In genomic region chrX:11967986-11968385, GRCh38 we compare ENCODE assay signal across 27 cellular contexts.
DNase-seq lines count a peak whose midpoint lies in the region; TF ChIP-seq lines count a peak whose summit lies in the region.
"Had no signal": no experiment of that assay in that cellular context is flagged by ENCODE, and none has a peak within 500 bp of the region (broad histone marks: within the 10 kb centered on the region; RNA-seq: fewer than 3 reads in every experiment).

No MANE protein-coding gene starts in this region.

- H3K27ac Mint-ChIP-seq in endodermal cell: no peak overlapping the region
- H3K27ac Mint-ChIP-seq: activated CD4-positive, alpha-beta T cell treated with anti-CD3 and anti-CD28 coated beads for 36 hours; activated CD8-positive, alpha-beta T cell treated with anti-CD3 and anti-CD28 coated beads for 36 hours; activated naive CD4-positive, alpha-beta T cell treated with anti-CD3 and anti-CD28 coated beads, Interleukin-2, amount 50 U/mL, for 24 hours had no signal

- H2BK5ac ChIP-seq in neuronal stem cell (ENCODE audit: low read length): no peak overlapping the region

- no peak overlapping the region for H3K4me3 ChIP-seq in endodermal cell (ENCODE audit: low read length)
- H3K4me3 ChIP-seq in neuronal stem cell (ENCODE audit: low read length in 2 of 2): no peak overlapping the region
- no peak overlapping the region for H3K4me3 ChIP-seq in smooth muscle cell
- H3K4me3 ChIP-seq: GM23248, left lung, psoas muscle, sigmoid colon, tibial artery had no signal

- peak overlapping the region; percentile 30 for H2AFZ ChIP-seq in neuronal stem cell (ENCODE audit: low read length)
- H2AFZ ChIP-seq in smooth muscle cell (ENCODE audit: low read depth): no peak overlapping the region
- H2AFZ ChIP-seq: GM23248 had no signal

- H3K4me1 ChIP-seq in endodermal cell (ENCODE audit: control insufficient read depth, insufficient read depth, low read length): no peaks in the 10 kb centered on the region
- H3K4me1 ChIP-seq in neuronal stem cell (ENCODE audit: control insufficient read depth in 2 of 2, insufficient read depth in 1 of 2, low read depth in 1 of 2, low read length in 2 of 2): no peaks in the 10 kb centered on the region
- H3K4me1 ChIP-seq in smooth muscle cell (ENCODE audit: low read depth): no peaks in the 10 kb centered on the region
- H3K4me1 ChIP-seq: BE2C, left lung, psoas muscle, sigmoid colon, tibial artery had no signal

- H3K27ac ChIP-seq in endodermal cell (ENCODE audit: low read depth, low read length) (peak overlapping the region; percentile 57), neuronal stem cell (replicated peaks; ENCODE audit: low read length) (no peak overlapping the region), smooth muscle cell (ENCODE audit: low read depth) (no peak overlapping the region)
- H3K27ac ChIP-seq: GM23248, left lung, psoas muscle, sigmoid colon, tibial artery had no signal

- peaks cover 33% of the 10 kb centered on the region for H3K9me3 Mint-ChIP-seq in endodermal cell
- H3K9me3 Mint-ChIP-seq: activated CD8-positive, alpha-beta T cell treated with anti-CD3 and anti-CD28 coated beads for 36 hours; activated naive CD4-positive, alpha-beta T cell treated with anti-CD3 and anti-CD28 coated beads, Interleukin-2, amount 50 U/mL, for 24 hours had no signal

- H3K36me3 ChIP-seq in endodermal cell (ENCODE audit: control insufficient read depth, insufficient read depth, low read length) (no peaks in the 10 kb centered on the region), neuronal stem cell (replicated peaks in 1 of 2; ENCODE audit: control insufficient read depth in 2 of 2, insufficient read depth in 2 of 2, low read length in 2 of 2) (no peaks in the 10 kb centered on the region), smooth muscle cell (ENCODE audit: low read depth) (no peaks in the 10 kb centered on the region)
- H3K36me3 ChIP-seq: BE2C, left lung, sigmoid colon, tibial artery had no signal

- H3K4me1 Mint-ChIP-seq in endodermal cell: no peaks in the 10 kb centered on the region
- H3K4me1 Mint-ChIP-seq: activated CD4-positive, alpha-beta T cell treated with anti-CD3 and anti-CD28 coated beads for 36 hours; activated naive CD4-positive, alpha-beta T cell treated with anti-CD3 and anti-CD28 coated beads, Interleukin-2, amount 50 U/mL, for 24 hours had no signal

- no peaks in the 10 kb centered on the region for H3K27me3 Mint-ChIP-seq in endodermal cell (ENCODE audit: insufficient read depth)
- H3K27me3 Mint-ChIP-seq: activated CD4-positive, alpha-beta T cell treated with anti-CD3 and anti-CD28 coated beads for 36 hours had no signal

- no peak overlapping the region for H3K23ac ChIP-seq in neuronal stem cell (ENCODE audit: low read depth, low read length, poor library complexity)

- no peak overlapping the region for H3K4ac ChIP-seq in neuronal stem cell (ENCODE audit: low read length)

- no peaks in the 10 kb centered on the region for H3K9me3 ChIP-seq in endodermal cell (ENCODE audit: control insufficient read depth, low read length)
- H3K9me3 ChIP-seq in neuronal stem cell (replicated peaks in 1 of 2; ENCODE audit: control insufficient read depth in 2 of 2, insufficient read depth in 1 of 2, low read depth in 1 of 2, low read length in 2 of 2): no peaks in the 10 kb centered on the region
- H3K9me3 ChIP-seq in smooth muscle cell (replicated peaks; ENCODE audit: low read depth): no peaks in the 10 kb centered on the region
- H3K9me3 ChIP-seq: BE2C, left lung, psoas muscle, sigmoid colon, tibial artery had no signal

- no peaks in the 10 kb centered on the region for H3K27me3 ChIP-seq in endodermal cell (ENCODE audit: control insufficient read depth, insufficient read depth, low read length, poor library complexity, severe bottlenecking)
- no peaks in the 10 kb centered on the region for H3K27me3 ChIP-seq in neuronal stem cell (ENCODE audit: control insufficient read depth in 3 of 3, insufficient read depth in 3 of 3, low read depth in 1 of 3, low read length in 3 of 3)
- no peaks in the 10 kb centered on the region for H3K27me3 ChIP-seq in smooth muscle cell (ENCODE audit: low read depth)
- H3K27me3 ChIP-seq: BE2C, left lung, sigmoid colon, tibial artery had no signal

- no peaks in the 10 kb centered on the region for H3K79me2 ChIP-seq in smooth muscle cell (ENCODE audit: low read depth)

- H2AK5ac ChIP-seq in neuronal stem cell (ENCODE audit: low read depth, low read length): no peak overlapping the region

- no peak overlapping the region for H2BK120ac ChIP-seq in neuronal stem cell (ENCODE audit: low read depth, low read length)

- H3F3A ChIP-seq in smooth muscle cell (ENCODE audit: low read depth): no peaks in the 10 kb centered on the region

- no peak overlapping the region for H3K18ac ChIP-seq in neuronal stem cell (ENCODE audit: low read length)

- H4K8ac ChIP-seq in neuronal stem cell (ENCODE audit: low read depth, low read length): no peak overlapping the region

- no peak overlapping the region for H3K4me3 Mint-ChIP-seq in endodermal cell
- H3K4me3 Mint-ChIP-seq: activated CD4-positive, alpha-beta T cell treated with anti-CD3 and anti-CD28 coated beads for 36 hours; activated CD8-positive, alpha-beta T cell treated with anti-CD3 and anti-CD28 coated beads for 36 hours; activated naive CD4-positive, alpha-beta T cell treated with anti-CD3 and anti-CD28 coated beads, Interleukin-2, amount 50 U/mL, for 24 hours had no signal

- TF ChIP-seq CTCF in endodermal cell (conservative IDR thresholded peaks at IDR 0.05) (no peak), smooth muscle cell (IDR thresholded peaks at IDR 0.05; ENCODE audit: borderline replicate concordance, insufficient read depth, poor library complexity, severe bottlenecking) (no peak), GM20000 (IDR thresholded peaks at IDR 0.05; ENCODE audit: extremely low read depth, missing control alignments) (no peak)

- H3K36me3 Mint-ChIP-seq in endodermal cell (ENCODE audit: low read depth): no peaks in the 10 kb centered on the region
- H3K36me3 Mint-ChIP-seq: activated naive CD4-positive, alpha-beta T cell treated with anti-CD3 and anti-CD28 coated beads, Interleukin-2, amount 50 U/mL, for 24 hours had no signal

- H4K91ac ChIP-seq in neuronal stem cell (ENCODE audit: low read depth, low read length, poor library complexity): no peak overlapping the region

- 100% methylated on average over 1 of the region's 1 CpG; no CpG with 5 or more reads in 1 of the 2 experiments for WGBS in endodermal cell (ENCODE audit: insufficient coverage in 1 of 2, insufficient read length in 1 of 2), 2 experiments
- no CpG with 5 or more reads among the region's 1 CpG for WGBS in neuronal stem cell (ENCODE audit: extremely low coverage in 2 of 2, insufficient read length in 2 of 2, insufficient replicate concordance in 1 of 2), 2 donors
- WGBS in smooth muscle cell (ENCODE audit: low lambda C conversion rate): 65% methylated on average over 1 of the region's 1 CpG

- H3K79me1 ChIP-seq in neuronal stem cell (ENCODE audit: low read depth, low read length): no peaks in the 10 kb centered on the region

- H3K4me2 ChIP-seq in neuronal stem cell (ENCODE audit: insufficient read depth, low read length, poor library complexity, severe bottlenecking) (no peak overlapping the region), smooth muscle cell (no peak overlapping the region)

- H3K14ac ChIP-seq in neuronal stem cell (ENCODE audit: low read length): no peak overlapping the region

- H2BK12ac ChIP-seq in neuronal stem cell (ENCODE audit: low read length): no peak overlapping the region

- H4K20me1 ChIP-seq in smooth muscle cell (ENCODE audit: low read depth): no peaks in the 10 kb centered on the region

- H3K9ac ChIP-seq in endodermal cell (ENCODE audit: extremely low read depth, low read length, poor library complexity, severe bottlenecking) (no peak overlapping the region), neuronal stem cell (ENCODE audit: low read depth, low read length, poor library complexity) (no peak overlapping the region), smooth muscle cell (ENCODE audit: low read depth) (no peak overlapping the region)
- H3K9ac ChIP-seq: GM23248 had no signal

- DNase-seq in DMS53 (lab: John Stamatoyannopoulos, UW) (peak; percentile 45), NCI-H774 (lab: John Stamatoyannopoulos, UW) (peak; percentile 0), endodermal cell (no peak), neuronal stem cell (ENCODE audit: low spot score) (no peak), smooth muscle cell (lab: John Stamatoyannopoulos, UW; ENCODE audit: unreplicated experiment) (no peak), GM20000 (ENCODE audit: low spot score) (no peak)
- DNase-seq in stimulated activated naive CD4-positive, alpha-beta T cell (lab: John Stamatoyannopoulos, UW): no peak
- DNase-seq in activated effector memory CD4-positive, alpha-beta T cell treated with Interleukin-2 at 50 U/mL for 16 hours: no peak
- DNase-seq: activated CD4-positive, alpha-beta T cell treated with anti-CD3 and anti-CD28 coated beads for 36 hours; activated CD8-positive, alpha-beta memory T cell treated with anti-CD3 and anti-CD28 coated beads, Interleukin-2, amount 50 U/mL, for 48 hours; activated CD8-positive, alpha-beta T cell treated with anti-CD3 and anti-CD28 coated beads for 36 hours; amygdala; BE2C; effector CD4-positive, alpha-beta T cell; erythroblast; GM23248; left lung; NCI-H2029; NCI-H510A treated with DMSO at 0.1 percent for 48 hours; nucleus accumbens; psoas muscle; Right ventricle myocardium superior; sigmoid colon; stimulated activated CD4-positive, alpha-beta T cell treated with anti-CD3 and anti-CD28 coated beads, Interleukin-4, amount 100 ng/mL, for 24 hours; T-helper 2 cell; tibial artery had no signal

- H2BK15ac ChIP-seq in neuronal stem cell (ENCODE audit: low read length): no peak overlapping the region

Comparison
In these comparisons a context has a peak if more than half of its experiments do, and no peak if none do; other contexts are left out.
1. DNase-seq: peak in DMS53 (single experiment) and NCI-H774 (single experiment); none in endodermal cell (single experiment), neuronal stem cell (single experiment), smooth muscle cell (single experiment), stimulated activated naive CD4-positive, alpha-beta T cell (0 of 6), activated effector memory CD4-positive, alpha-beta T cell treated with Interleukin-2 at 50 U/mL for 16 hours (single experiment) and GM20000 (single experiment).